8 cellular contexts compared by ENCODE assay signal in genomic region chr3:29285356-29286070, GRCh38. TPM values are rescaled to one million over a fixed set of nuclear protein-coding genes. Genes with fewer than 3 reads are reported as not detected.
DNase-seq lines count a peak whose midpoint lies in the region; ATAC-seq and TF ChIP-seq lines count a peak whose summit lies in the region.

No MANE protein-coding gene starts in this region.

- no peaks in the 10 kb centered on the region for H3K9me3 ChIP-seq in skeletal muscle satellite cell (replicated peaks; ENCODE audit: low read length)

- no peak for TF ChIP-seq CTCF in foreskin fibroblast (IDR thresholded peaks at IDR 0.05; ENCODE audit: low read depth, low read length)

- in situ Hi-C loops in SK-MEL-5 (cut with HindIII; ENCODE audit: low pct_unique_long_range_greater_than_20kb, low sequenced_read_pairs), result no loop called here

- peak overlapping the region; percentile 73 for H3K9ac ChIP-seq in skeletal muscle satellite cell (ENCODE audit: low read depth, low read length)

- no peaks in the 10 kb centered on the region for H3K36me3 ChIP-seq in skeletal muscle satellite cell (ENCODE audit: insufficient read depth, low read length)

- ATAC-seq in GM19463 (IDR thresholded peaks at IDR 0.05; ENCODE audit: unreplicated experiment), result no peak
- ATAC-seq in GM19397 (IDR thresholded peaks at IDR 0.05; ENCODE audit: unreplicated experiment), result no peak

- peak overlapping the region; percentile 83 for H3K4me2 ChIP-seq in skeletal muscle satellite cell (ENCODE audit: low read length)

- H3K4me3 ChIP-seq in GM08714 (ENCODE audit: low read length) (peak overlapping the region; percentile 5), foreskin fibroblast (ENCODE audit: low read depth in 1 of 2, low read length in 2 of 2) (peak overlapping the region; percentile 27 to 45), skeletal muscle satellite cell (ENCODE audit: low read length) (peak overlapping the region; percentile 61)

- peaks cover 26% of the 10 kb centered on the region for H3K4me1 ChIP-seq in skeletal muscle satellite cell (ENCODE audit: control insufficient read depth, insufficient read depth, low read length)

- peak; percentile 49 for DNase-seq in SK-MEL-5 (ENCODE audit: low read depth, low spot score)
- DNase-seq in foreskin fibroblast, result peak in 1 of 2 donors; percentile 53
- no peak for DNase-seq in hepatic stellate cell (ENCODE audit: low spot score)
- DNase-seq in amygdala (lab: John Stamatoyannopoulos, UW), result no peak

- no peaks in the 10 kb centered on the region for H3K27me3 ChIP-seq in skeletal muscle satellite cell (ENCODE audit: control insufficient read depth, insufficient read depth, low read length)

RNA-seq across cellular contexts. Expression of gene RBMS3, which starts 4.6 kb away (rescaled TPM):
- 5.9 and 7.5 TPM in 2 replicates for total RNA-seq in SK-MEL-5 (2014; rRNA removed; shearing (Covaris generic))
- 1.9 and 2.8 TPM in 2 replicates for polyA plus RNA-seq in SK-MEL-5 (2015; cell fraction: cytosol; rRNA removed)
- polyA plus RNA-seq in SK-MEL-5 (2015; cell fraction: nucleus; rRNA removed), result 7.0 and 8.3 TPM in 2 replicates
- 24.5 and 25.6 TPM in 2 replicates for total RNA-seq in skeletal muscle satellite cell (2012; rRNA removed)

Comparison
In these comparisons a context has a peak if more than half of its experiments do, and no peak if none do; other contexts are left out.
1. H3K4me3 ChIP-seq: peak in every context shown above with its lines; median percentile 61 in skeletal muscle satellite cell; 36 in foreskin fibroblast; 5 in GM08714.